11 cellular contexts compared by ENCODE assay signal in the genomic region with DNA sequence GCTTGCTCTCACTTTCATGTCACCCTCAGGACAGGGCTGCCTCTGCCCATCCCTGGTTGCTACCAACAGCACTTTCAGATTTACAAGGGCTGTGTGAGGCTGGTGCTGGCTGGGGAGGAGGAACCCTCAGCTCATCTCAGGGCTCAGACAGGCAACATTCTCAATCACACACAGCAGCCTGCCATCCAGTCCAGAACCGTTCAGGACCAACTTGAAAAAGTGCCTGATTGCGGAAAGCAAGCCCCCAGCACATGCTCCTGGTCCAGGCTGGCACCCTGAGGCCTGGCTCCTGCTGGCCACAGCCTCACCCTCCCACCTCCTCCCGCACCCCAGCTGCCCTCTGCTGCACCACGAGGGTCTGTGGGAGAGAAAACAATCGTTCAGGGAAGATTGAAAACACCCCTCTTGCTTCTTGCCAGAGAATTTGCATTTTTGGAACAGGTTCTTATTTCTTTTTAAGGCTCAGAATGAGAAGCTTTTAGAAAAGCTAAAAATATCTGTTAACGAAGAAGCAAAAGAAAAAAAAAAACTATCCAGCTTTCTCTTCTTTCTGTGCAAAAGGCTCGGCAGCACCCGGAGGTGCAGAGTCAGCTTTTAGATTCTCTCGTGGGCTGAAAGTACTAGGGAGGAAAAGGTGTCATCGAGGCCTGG.
A peak's percentile ranks its signal among the peaks of the same experiment; 100 is the strongest.
DNase-seq lines count a peak whose midpoint lies in the region; ATAC-seq and TF ChIP-seq lines count a peak whose summit lies in the region.
"Had no signal": no experiment of that assay in that cellular context is flagged by ENCODE, and none has a peak within 500 bp of the region (broad histone marks: within the 10 kb centered on the region; RNA-seq: fewer than 3 reads in every experiment).

No MANE protein-coding gene starts in this region.

- H3K36me3 Mint-ChIP-seq in immature natural killer cell, result peaks cover 24 to 44% (median 30%) of the 10 kb centered on the region in 3 donors

- no peak overlapping the region for H3K4me3 ChIP-seq in testis
- H3K4me3 ChIP-seq in breast epithelium, result no peak overlapping the region
- H3K4me3 ChIP-seq: transverse colon had no signal

- intact Hi-C loops in testis (cut with DNase I; ENCODE audit: low total_unique reads), result no loop called here
- intact Hi-C loops in breast epithelium (cut with DNase I; ENCODE audit: low total_unique reads), result loop anchor here (10.0 kb wide), 1 partner anchor 1313 kb away; no protein-coding TSS in a partner anchor

- no peaks in the 10 kb centered on the region for H3K36me3 ChIP-seq in testis (ENCODE audit: low read depth, missing control alignments)
- H3K36me3 ChIP-seq in breast epithelium, result no peaks in the 10 kb centered on the region
- H3K36me3 ChIP-seq: transverse colon had no signal

- H3K9me3 Mint-ChIP-seq in immature natural killer cell, result no peaks in the 10 kb centered on the region

- peak overlapping the region; percentile 93 to 100 (median 98) for H3K4me3 Mint-ChIP-seq in immature natural killer cell

- TF ChIP-seq CTCF in testis (IDR thresholded peaks at IDR 0.05) (no peak), breast epithelium (IDR thresholded peaks at IDR 0.05) (no peak)

- H3K27me3 Mint-ChIP-seq in immature natural killer cell (ENCODE audit: low read depth in 3 of 3), result peaks cover 0 to 15% (median 5%) of the 10 kb centered on the region in 3 donors

- DNase-seq in Ammon's horn (ENCODE audit: low spot score) (peak; percentile 42), immature natural killer cell (peak; percentile 34 to 55 (median 51)), testis (no peak), breast epithelium (ENCODE audit: low spot score in 2 of 2) (no peak)
- DNase-seq: Kasumi-1, NCI-H446 treated with DMSO at 0.1 percent for 48 hours, transverse colon had no signal

- H3K27me3 ChIP-seq in testis (no peaks in the 10 kb centered on the region), breast epithelium (no peaks in the 10 kb centered on the region)
- H3K27me3 ChIP-seq: transverse colon had no signal

- H3K4me1 Mint-ChIP-seq in immature natural killer cell, result peaks cover 73 to 86% of the 10 kb centered on the region in 2 donors

- H3K27ac ChIP-seq in testis, result peak overlapping the region in 1 of 2 donors; percentile 7
- no peak overlapping the region for H3K27ac ChIP-seq in breast epithelium
- H3K27ac ChIP-seq: transverse colon had no signal

- H3K4me1 ChIP-seq in testis (peaks cover 4% of the 10 kb centered on the region), breast epithelium (no peaks in the 10 kb centered on the region)
- H3K4me1 ChIP-seq: transverse colon had no signal

- 44 to 48% methylated on average over 8 to 10 of the region's 10 CpGs for WGBS in testis, 2 donors

- TF ChIP-seq POLR2A in testis (IDR thresholded peaks at IDR 0.05), result no peak
- no peak for TF ChIP-seq POLR2A in breast epithelium (IDR thresholded peaks at IDR 0.05)

- H3K9me3 ChIP-seq in testis (no peaks in the 10 kb centered on the region), breast epithelium (no peaks in the 10 kb centered on the region)
- H3K9me3 ChIP-seq: transverse colon had no signal

- H3K27ac Mint-ChIP-seq in immature natural killer cell, result peak overlapping the region; percentile 96 to 100 (median 98)

- ATAC-seq in GM21360 (IDR thresholded peaks at IDR 0.05; ENCODE audit: unreplicated experiment) (peak; percentile 57), HG03520 (IDR thresholded peaks at IDR 0.05; ENCODE audit: unreplicated experiment) (peak; percentile 61), HG03280 (IDR thresholded peaks at IDR 0.05; ENCODE audit: unreplicated experiment) (no peak), GM21367 (IDR thresholded peaks at IDR 0.05; ENCODE audit: unreplicated experiment) (no peak)

Comparison
In these comparisons a context has a peak if more than half of its experiments do, and no peak if none do; other contexts are left out.
1. DNase-seq: peak in Ammon's horn (single experiment) and immature natural killer cell (3 of 3); none in testis (single experiment) and breast epithelium (0 of 2).
2. ATAC-seq: peak in GM21360 (single experiment) and HG03520 (single experiment); none in HG03280 (single experiment) and GM21367 (single experiment).